ENCODE assay signal across 13 cellular contexts in genomic region chr3:174859109-174859735, GRCh38. TPM values are rescaled to one million over a fixed set of nuclear protein-coding genes. Genes with fewer than 3 reads are reported as not detected.
DNase-seq lines count a peak whose midpoint lies in the region; ATAC-seq, FAIRE-seq and TF ChIP-seq lines count a peak whose summit lies in the region.
"Had no signal": no experiment of that assay in that cellular context is flagged by ENCODE, and none has a peak within 500 bp of the region (broad histone marks: within the 10 kb centered on the region; RNA-seq: fewer than 3 reads in every experiment).

NAALADL2 (plus strand) TSS chr3:174859334.

- TF ChIP-seq POLR2A in H54 (IDR thresholded peaks at IDR 0.05; ENCODE audit: low read depth, low read length), result no peak

- FAIRE-seq in H54 (lab: Jason Lieb, UNC), result peak; percentile 76

- intact Hi-C loops in posterior vena cava (cut with DNase I), result no loop called here

- no peak for ATAC-seq in HG03196 (IDR thresholded peaks at IDR 0.05; ENCODE audit: unreplicated experiment)
- ATAC-seq: Panc1 had no signal

- DNase-seq in H54 (ENCODE audit: insufficient read length, low spot score) (no peak), NCI-H2107 treated with DMSO at 0.1 percent for 48 hours (lab: John Stamatoyannopoulos, UW; ENCODE audit: unreplicated experiment) (peak; percentile 92), fibroblast of peridontal ligament (ENCODE audit: extremely low read depth) (peak; percentile 13), posterior vena cava (ENCODE audit: low spot score) (no peak), retina (no peak), ACHN (no peak), AML-193 (lab: John Stamatoyannopoulos, UW) (no peak)
- DNase-seq: activated T-cell treated with anti-CD3 and anti-CD28 coated beads, Interleukin-2, amount 50 U/mL, for 24 hours; caudate nucleus; naive B cell; thyroid gland had no signal

- in situ Hi-C loops in ACHN (cut with HindIII; ENCODE audit: low pct_ligation_motif_present, low pct_unique_long_range_greater_than_20kb, low sequenced_read_pairs), result no loop called here

RNA-seq across cellular contexts. Expression of gene NAALADL2, which starts in this region (rescaled TPM):
- total RNA-seq in posterior vena cava, result 10 to 100 TPM; 12.3 to 18.2 TPM

Comparison
In these comparisons a context has a peak if more than half of its experiments do, and no peak if none do; other contexts are left out.
1. DNase-seq: peak in NCI-H2107 treated with DMSO at 0.1 percent for 48 hours (single experiment) and fibroblast of peridontal ligament (single experiment); none in H54 (single experiment), posterior vena cava (single experiment), retina (single experiment), ACHN (single experiment) and AML-193 (0 of 2).